ENCODE assay signal across 8 cellular contexts in genomic region chr19:10858204-10858828, GRCh38. TPM values are rescaled to one million over a fixed set of nuclear protein-coding genes. Genes with fewer than 3 reads are reported as not detected.
DNase-seq lines count a peak whose midpoint lies in the region; TF ChIP-seq lines count a peak whose summit lies in the region.

No MANE protein-coding gene starts in this region.

- TF ChIP-seq CTCF in AG09319 (IDR thresholded peaks at IDR 0.05; ENCODE audit: low read depth, low read length) (peak; percentile 73), GM13977 (IDR thresholded peaks at IDR 0.05; ENCODE audit: extremely low read depth, insufficient read depth, missing control alignments) (peak; percentile 84)

- H3K9me3 Mint-ChIP-seq in activated CD4-positive, alpha-beta memory T cell treated with anti-CD3 and anti-CD28 coated beads, Interleukin-2, amount 10 ng/mL, durations not matched to agents 7 days and 5 days, result no peaks in the 10 kb centered on the region

- H3K4me3 Mint-ChIP-seq in activated CD4-positive, alpha-beta memory T cell treated with anti-CD3 and anti-CD28 coated beads, Interleukin-2, amount 10 ng/mL, durations not matched to agents 7 days and 5 days, result no peak overlapping the region

- POLR2A ChIA-PET in activated CD4-positive, alpha-beta memory T cell treated with anti-CD3 and anti-CD28 coated beads, Interleukin-2, amount 10 ng/mL, durations not matched to agents 7 days and 5 days (lab: Charles Lee), result interaction anchor here (0.7 to 2.2 kb wide), 4 partner anchors 22 to 157 kb away, joined by 3 to 12 read pairs (median 3); partner anchors contain the start of genes DNM2, QTRT1 and TMED1

- CTCF ChIA-PET in activated CD4-positive, alpha-beta memory T cell treated with anti-CD3 and anti-CD28 coated beads, Interleukin-2, amount 10 ng/mL, durations not matched to agents 7 days and 5 days (lab: Charles Lee), result interaction anchor here (0.5 to 4.9 kb wide), 28 partner anchors 9 to 737 kb away, joined by 3 to 25 read pairs (median 4); partner anchors contain the start of genes DNM2 and TMED1

- in situ Hi-C loops in GM13977 (cut with MboI; ENCODE audit: low pct_unique_long_range_greater_than_20kb, low sequenced_read_pairs, unreplicated experiment), result no loop called here

- H3K27ac Mint-ChIP-seq in activated CD4-positive, alpha-beta memory T cell treated with anti-CD3 and anti-CD28 coated beads, Interleukin-2, amount 10 ng/mL, durations not matched to agents 7 days and 5 days, result no peak overlapping the region

- no peaks in the 10 kb centered on the region for H3K27me3 Mint-ChIP-seq in activated CD4-positive, alpha-beta memory T cell treated with anti-CD3 and anti-CD28 coated beads, Interleukin-2, amount 10 ng/mL, durations not matched to agents 7 days and 5 days

- peaks cover 7% of the 10 kb centered on the region for H3K4me1 Mint-ChIP-seq in activated CD4-positive, alpha-beta memory T cell treated with anti-CD3 and anti-CD28 coated beads, Interleukin-2, amount 10 ng/mL, durations not matched to agents 7 days and 5 days

- DNase-seq in AG09319 (ENCODE audit: extremely low read depth, low read depth) (no peak), GM13977 (ENCODE audit: low spot score) (peak; percentile 45), iPS-NIHi7 (ENCODE audit: extremely low spot score) (peak; percentile 73), KG1 (lab: John Stamatoyannopoulos, UW) (no peak), HPDE6-E6E7 (ENCODE audit: extremely low spot score) (no peak), SW 1271 (lab: John Stamatoyannopoulos, UW) (no peak), hypothalamus (lab: John Stamatoyannopoulos, UW) (no peak)
- peak; percentile 37 for DNase-seq in activated CD4-positive, alpha-beta memory T cell treated with anti-CD3 and anti-CD28 coated beads, Interleukin-2, amount 10 ng/mL, durations not matched to agents 7 days and 5 days

- no peaks in the 10 kb centered on the region for H3K36me3 Mint-ChIP-seq in activated CD4-positive, alpha-beta memory T cell treated with anti-CD3 and anti-CD28 coated beads, Interleukin-2, amount 10 ng/mL, durations not matched to agents 7 days and 5 days (ENCODE audit: low read depth)

RNA-seq across cellular contexts. Expression of gene C19orf38, which starts 10.1 kb away (rescaled TPM):
- 1 to 10 TPM; 1.1 to 1.8 TPM for total RNA-seq in activated CD4-positive, alpha-beta memory T cell treated with anti-CD3 and anti-CD28 coated beads, Interleukin-2, amount 10 ng/mL, durations not matched to agents 7 days and 5 days

RNA-seq across cellular contexts. Expression of gene CARM1, which starts 13.0 kb away (rescaled TPM):
- total RNA-seq in activated CD4-positive, alpha-beta memory T cell treated with anti-CD3 and anti-CD28 coated beads, Interleukin-2, amount 10 ng/mL, durations not matched to agents 7 days and 5 days, result 10 to 100 TPM; 39.3 to 40.2 TPM

RNA-seq across cellular contexts. Expression of gene TMED1, which starts 22.3 kb away (rescaled TPM):
- total RNA-seq in activated CD4-positive, alpha-beta memory T cell treated with anti-CD3 and anti-CD28 coated beads, Interleukin-2, amount 10 ng/mL, durations not matched to agents 7 days and 5 days, result 10 to 100 TPM; 15.7 to 17.3 TPM

Comparison
In these comparisons a context has a peak if more than half of its experiments do, and no peak if none do; other contexts are left out.
1. DNase-seq: peak in GM13977 (single experiment), activated CD4-positive, alpha-beta memory T cell treated with anti-CD3 and anti-CD28 coated beads, Interleukin-2, amount 10 ng/mL, durations not matched to agents 7 days and 5 days (single experiment) and iPS-NIHi7 (single experiment); none in AG09319 (single experiment), KG1 (single experiment), HPDE6-E6E7 (single experiment), SW 1271 (0 of 2) and hypothalamus (0 of 51).